1 cellular context compared by ENCODE assay signal in the genomic region with DNA sequence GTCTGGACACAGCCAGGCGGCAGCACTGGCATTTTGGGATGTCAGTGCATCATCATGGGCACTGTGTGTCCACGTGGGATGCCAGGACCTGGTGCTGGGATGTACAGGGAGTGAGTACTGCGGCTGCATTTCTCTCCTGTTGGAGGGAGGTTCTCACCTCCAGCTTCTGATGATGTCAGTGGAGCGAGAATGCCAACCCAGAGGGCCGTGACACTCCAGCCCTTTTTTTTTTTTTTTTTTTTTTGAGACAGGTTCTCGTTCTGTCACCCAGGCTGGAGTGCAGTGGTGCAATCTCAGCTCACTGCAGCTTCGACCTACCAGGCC.
TF ChIP-seq lines count a peak whose summit lies in the region.

No MANE protein-coding gene starts in this region.

TF ChIP-seq in H1, 55 proteins besides CTCF, POLR2A, EP300 and RAD21:
- TF ChIP-seq CTBP2 (IDR thresholded peaks at IDR 0.05; ENCODE audit: borderline replicate concordance, insufficient read depth, insufficient read length, low read length) (no peak), POU5F1 (IDR thresholded peaks at IDR 0.05; ENCODE audit: low read depth, low read length) (no peak)
